In the genomic region with DNA sequence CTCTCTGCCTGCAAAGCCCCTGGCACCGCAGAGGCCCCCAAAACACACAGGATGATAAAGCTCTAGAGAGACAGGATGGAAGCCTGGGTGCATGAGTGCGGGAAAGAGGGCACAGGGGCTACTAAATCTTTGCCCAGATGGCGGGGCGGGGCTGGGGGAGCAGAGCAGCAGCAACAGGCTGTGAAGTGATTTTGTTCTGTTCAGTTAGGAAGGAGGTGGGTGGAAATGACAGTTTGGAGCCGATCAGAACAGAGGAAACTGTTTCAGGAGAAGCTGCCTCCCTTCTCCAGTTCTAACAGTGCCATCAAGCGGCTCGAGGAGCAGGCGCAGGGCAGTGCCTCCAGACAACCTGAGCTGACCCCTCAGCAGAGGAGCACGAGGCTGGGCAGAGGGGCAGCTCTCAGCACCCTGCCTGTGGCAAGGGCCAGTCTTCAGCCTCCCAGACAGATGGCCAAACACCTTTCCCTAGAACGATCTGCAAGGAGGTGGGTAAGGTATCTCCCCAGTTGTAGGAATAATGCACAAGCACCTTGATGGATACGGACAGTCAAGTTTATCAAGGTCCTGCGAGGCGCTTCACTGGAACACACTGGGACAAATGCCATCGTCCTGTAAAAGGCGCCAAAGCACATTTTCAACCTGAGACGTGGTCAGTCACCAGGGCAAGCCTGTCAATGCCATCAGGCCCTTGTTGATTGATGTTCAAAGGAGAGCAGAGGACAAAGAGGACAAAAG, we compare ENCODE assay signal across 1 cellular context.
A peak's percentile ranks its signal among the peaks of the same experiment; 100 is the strongest.
TF ChIP-seq lines count a peak whose summit lies in the region.

No MANE protein-coding gene starts in this region.

TF ChIP-seq in HEK293, 187 proteins besides CTCF, POLR2A, EP300 and RAD21 (continued from another document):
- peak; percentile 87; the same call in 1 of the 2 replicates for TF ChIP-seq ZNF391 (tag by site-specific recombination; IDR thresholded peaks at IDR 0.05; ENCODE audit: borderline replicate concordance, low read depth)
- TF ChIP-seq ZNF335 (tag by site-specific recombination; conservative IDR thresholded peaks at IDR 0.05) = peak; percentile 84
- TF ChIP-seq ZEB2 (tag by site-specific recombination; IDR thresholded peaks at IDR 0.05) = peak; percentile 66; the same call in 1 of the 2 replicates
- no peak for TF ChIP-seq ZIC2 (tag by site-specific recombination; IDR thresholded peaks at IDR 0.05)
- TF ChIP-seq, protein P1, sequence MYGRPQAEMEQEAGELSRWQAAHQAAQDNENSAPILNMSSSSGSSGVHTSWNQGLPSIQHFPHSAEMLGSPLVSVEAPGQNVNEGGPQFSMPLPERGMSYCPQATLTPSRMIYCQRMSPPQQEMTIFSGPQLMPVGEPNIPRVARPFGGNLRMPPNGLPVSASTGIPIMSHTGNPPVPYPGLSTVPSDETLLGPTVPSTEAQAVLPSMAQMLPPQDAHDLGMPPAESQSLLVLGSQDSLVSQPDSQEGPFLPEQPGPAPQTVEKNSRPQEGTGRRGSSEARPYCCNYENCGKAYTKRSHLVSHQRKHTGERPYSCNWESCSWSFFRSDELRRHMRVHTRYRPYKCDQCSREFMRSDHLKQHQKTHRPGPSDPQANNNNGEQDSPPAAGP (tag by site-specific recombination; IDR thresholded peaks at IDR 0.05) = peak; percentile 61; the same call in 1 of the 2 replicates
- peak; percentile 99 for TF ChIP-seq SCRT2 (tag by site-specific recombination; IDR thresholded peaks at IDR 0.05)
- TF ChIP-seq SP7 (tag by site-specific recombination; IDR thresholded peaks at IDR 0.05) = peak; percentile 86
- peak; percentile 72 for TF ChIP-seq ZBTB17 (tag by site-specific recombination; IDR thresholded peaks at IDR 0.05)
- no peak for TF ChIP-seq ZNF660 (tag by site-specific recombination; IDR thresholded peaks at IDR 0.05)
- peak; percentile 82 for TF ChIP-seq ZBTB20 (tag by site-specific recombination; IDR thresholded peaks at IDR 0.05)
- TF ChIP-seq WT1 (tag by site-specific recombination; IDR thresholded peaks at IDR 0.05) = peak; percentile 34; the same call in 1 of the 2 replicates
- no peak for TF ChIP-seq ZNF792 (tag by site-specific recombination; IDR thresholded peaks at IDR 0.05)
- 0 out of 2 replicates have a peak, but pooled peaks have one; percentile 46 for TF ChIP-seq ZNF24 (tag by site-specific recombination; IDR thresholded peaks at IDR 0.05)
- peak; percentile 37 for TF ChIP-seq ZNF366 (tag by site-specific recombination; conservative IDR thresholded peaks at IDR 0.05)
- peak; percentile 91 for TF ChIP-seq ZNF2 (tag by site-specific recombination; IDR thresholded peaks at IDR 0.05)
- TF ChIP-seq, protein P2, sequence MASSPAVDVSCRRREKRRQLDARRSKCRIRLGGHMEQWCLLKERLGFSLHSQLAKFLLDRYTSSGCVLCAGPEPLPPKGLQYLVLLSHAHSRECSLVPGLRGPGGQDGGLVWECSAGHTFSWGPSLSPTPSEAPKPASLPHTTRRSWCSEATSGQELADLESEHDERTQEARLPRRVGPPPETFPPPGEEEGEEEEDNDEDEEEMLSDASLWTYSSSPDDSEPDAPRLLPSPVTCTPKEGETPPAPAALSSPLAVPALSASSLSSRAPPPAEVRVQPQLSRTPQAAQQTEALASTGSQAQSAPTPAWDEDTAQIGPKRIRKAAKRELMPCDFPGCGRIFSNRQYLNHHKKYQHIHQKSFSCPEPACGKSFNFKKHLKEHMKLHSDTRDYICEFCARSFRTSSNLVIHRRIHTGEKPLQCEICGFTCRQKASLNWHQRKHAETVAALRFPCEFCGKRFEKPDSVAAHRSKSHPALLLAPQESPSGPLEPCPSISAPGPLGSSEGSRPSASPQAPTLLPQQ (tag by site-specific recombination; IDR thresholded peaks at IDR 0.05) = peak; percentile 60; the same call in 1 of the 2 replicates
- TF ChIP-seq, protein P3, sequence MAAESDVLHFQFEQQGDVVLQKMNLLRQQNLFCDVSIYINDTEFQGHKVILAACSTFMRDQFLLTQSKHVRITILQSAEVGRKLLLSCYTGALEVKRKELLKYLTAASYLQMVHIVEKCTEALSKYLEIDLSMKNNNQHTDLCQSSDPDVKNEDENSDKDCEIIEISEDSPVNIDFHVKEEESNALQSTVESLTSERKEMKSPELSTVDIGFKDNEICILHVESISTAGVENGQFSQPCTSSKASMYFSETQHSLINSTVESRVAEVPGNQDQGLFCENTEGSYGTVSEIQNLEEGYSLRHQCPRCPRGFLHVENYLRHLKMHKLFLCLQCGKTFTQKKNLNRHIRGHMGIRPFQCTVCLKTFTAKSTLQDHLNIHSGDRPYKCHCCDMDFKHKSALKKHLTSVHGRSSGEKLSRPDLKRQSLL (tag by site-specific recombination; IDR thresholded peaks at IDR 0.05) = no peak
- no peak for TF ChIP-seq ZNF510 (tag by site-specific recombination; IDR thresholded peaks at IDR 0.05; ENCODE audit: insufficient replicate concordance)
- TF ChIP-seq ZSCAN30 (tag by site-specific recombination; IDR thresholded peaks at IDR 0.05) = no peak
- no peak for TF ChIP-seq ZNF114 (tag by site-specific recombination; IDR thresholded peaks at IDR 0.05)
